Comparison of ENCODE assay signal across 8 cellular contexts in the genomic region with DNA sequence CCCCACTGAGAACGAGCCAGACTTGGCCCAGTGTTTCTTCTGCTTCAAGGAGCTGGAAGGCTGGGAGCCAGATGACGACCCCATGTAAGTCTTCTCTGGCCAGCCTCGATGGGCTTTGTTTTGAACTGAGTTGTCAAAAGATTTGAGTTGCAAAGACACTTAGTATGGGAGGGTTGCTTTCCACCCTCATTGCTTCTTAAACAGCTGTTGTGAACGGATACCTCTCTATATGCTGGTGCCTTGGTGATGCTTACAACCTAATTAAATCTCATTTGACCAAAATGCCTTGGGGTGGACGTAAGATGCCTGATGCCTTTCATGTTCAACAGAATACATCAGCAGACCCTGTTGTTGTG. TPM values are rescaled to one million over a fixed set of nuclear protein-coding genes. Genes with fewer than 3 reads are reported as not detected.
A peak's percentile ranks its signal among the peaks of the same experiment; 100 is the strongest.
DNase-seq lines count a peak whose midpoint lies in the region; ATAC-seq and TF ChIP-seq lines count a peak whose summit lies in the region.

No MANE protein-coding gene starts in this region.

- no peaks in the 10 kb centered on the region for H3K9me3 ChIP-seq in CD4-positive, CD25-positive, alpha-beta regulatory T cell (ENCODE audit: control insufficient read depth in 2 of 2, low read length in 2 of 2)
- H3K9me3 ChIP-seq in Loucy (ENCODE audit: insufficient read depth, low read depth, low read length) (no peaks in the 10 kb centered on the region), colonic mucosa (no peaks in the 10 kb centered on the region)

- H3K27me3 Mint-ChIP-seq in CD4-positive, CD25-positive, alpha-beta regulatory T cell: no peaks in the 10 kb centered on the region
- H3K27me3 Mint-ChIP-seq in natural killer cell (ENCODE audit: low read depth in 2 of 2): no peaks in the 10 kb centered on the region

- peak overlapping the region; percentile 23 for H3K27ac ChIP-seq in CD4-positive, CD25-positive, alpha-beta regulatory T cell (ENCODE audit: insufficient read depth, low read length, poor library complexity, severe bottlenecking)
- no peak overlapping the region for H3K27ac ChIP-seq in colonic mucosa

- H3K4me3 ChIP-seq in CD4-positive, CD25-positive, alpha-beta regulatory T cell (ENCODE audit: low read depth, low read length): no peak overlapping the region
- peak overlapping the region; percentile 74 for H3K4me3 ChIP-seq in Loucy (ENCODE audit: low read length, poor library complexity, severe bottlenecking)
- peak overlapping the region; percentile 69 for H3K4me3 ChIP-seq in colonic mucosa

- no peak for ATAC-seq in CD4-positive, CD25-positive, alpha-beta regulatory T cell (ENCODE audit: low read depth in 2 of 2)
- no peak for ATAC-seq in natural killer cell

- no peak overlapping the region for H2AFZ ChIP-seq in Loucy (ENCODE audit: low read length)

- peaks cover 5% of the 10 kb centered on the region for H4K20me1 ChIP-seq in Loucy (ENCODE audit: insufficient read depth, low read length, poor library complexity, severe bottlenecking)

- H3K27me3 ChIP-seq in CD4-positive, CD25-positive, alpha-beta regulatory T cell (ENCODE audit: control insufficient read depth, insufficient read depth, low read length): no peaks in the 10 kb centered on the region
- H3K27me3 ChIP-seq in Loucy (ENCODE audit: insufficient read depth, low read length, poor library complexity, severe bottlenecking): no peaks in the 10 kb centered on the region
- no peaks in the 10 kb centered on the region for H3K27me3 ChIP-seq in colonic mucosa

- H3K79me2 ChIP-seq in Loucy (ENCODE audit: insufficient read depth, low read length): peaks cover 52% of the 10 kb centered on the region

- H3K36me3 ChIP-seq in CD4-positive, CD25-positive, alpha-beta regulatory T cell (ENCODE audit: control insufficient read depth, insufficient read depth, low read length): no peaks in the 10 kb centered on the region
- peaks cover 15% of the 10 kb centered on the region; the same call in 1 of the 2 replicates for H3K36me3 ChIP-seq in Loucy (ENCODE audit: insufficient read depth, low read length)
- H3K36me3 ChIP-seq in colonic mucosa: no peaks in the 10 kb centered on the region

- H3K4me1 Mint-ChIP-seq in CD4-positive, CD25-positive, alpha-beta regulatory T cell: peaks cover 0 to 14% (median 2%) of the 10 kb centered on the region in 4 donors
- peaks cover 0 to 9% of the 10 kb centered on the region in 2 donors for H3K4me1 Mint-ChIP-seq in natural killer cell

- peaks cover 6% of the 10 kb centered on the region for H3K4me1 ChIP-seq in CD4-positive, CD25-positive, alpha-beta regulatory T cell (ENCODE audit: control insufficient read depth, insufficient read depth, low read length, poor library complexity, severe bottlenecking)
- H3K4me1 ChIP-seq in Loucy (ENCODE audit: insufficient read depth, low read length, poor library complexity, severe bottlenecking) (peaks cover 15% of the 10 kb centered on the region), colonic mucosa (peaks cover 10% of the 10 kb centered on the region)

- H3K27ac Mint-ChIP-seq in CD4-positive, CD25-positive, alpha-beta regulatory T cell: no peak overlapping the region
- H3K27ac Mint-ChIP-seq in natural killer cell: no peak overlapping the region

- intact Hi-C loops in colonic mucosa (cut with DNase I): no loop called here
- intact Hi-C loops in natural killer cell (cut with micrococcal nuclease): loop anchor here (1.0 kb wide), 2 partner anchors 40 to 74 kb away; no protein-coding TSS in a partner anchor

- TF ChIP-seq CTCF in Loucy (conservative IDR thresholded peaks at IDR 0.05; ENCODE audit: low read length): no peak
- no peak for TF ChIP-seq CTCF in colonic mucosa (IDR thresholded peaks at IDR 0.05)
- TF ChIP-seq CTCF in natural killer cell (IDR thresholded peaks at IDR 0.05): no peak

- no peaks in the 10 kb centered on the region for H3K36me3 Mint-ChIP-seq in CD4-positive, CD25-positive, alpha-beta regulatory T cell
- no peaks in the 10 kb centered on the region for H3K36me3 Mint-ChIP-seq in natural killer cell

- peak overlapping the region; percentile 99 for H3K4me2 ChIP-seq in Loucy (ENCODE audit: low read depth, low read length, poor library complexity, severe bottlenecking)

- H3K4me3 Mint-ChIP-seq in CD4-positive, CD25-positive, alpha-beta regulatory T cell: peak overlapping the region; percentile 75 to 94 (median 82)
- H3K4me3 Mint-ChIP-seq in natural killer cell: peak overlapping the region; percentile 76

- no peaks in the 10 kb centered on the region for H3K9me3 Mint-ChIP-seq in CD4-positive, CD25-positive, alpha-beta regulatory T cell
- H3K9me3 Mint-ChIP-seq in natural killer cell: no peaks in the 10 kb centered on the region

- H3K9me2 ChIP-seq in Loucy (replicated peaks; ENCODE audit: low read depth, low read length): no peaks in the 10 kb centered on the region

- no peaks in the 10 kb centered on the region for H3F3A ChIP-seq in Loucy (ENCODE audit: low read depth)

- H3K9ac ChIP-seq in Loucy (ENCODE audit: low read depth, low read length, poor library complexity, severe bottlenecking) (peak overlapping the region; percentile 97), colonic mucosa (ENCODE audit: low read depth in 2 of 2, low read length in 2 of 2) (peak overlapping the region; percentile 14 to 44)

- peak in 1 of 3 donors; percentile 23 for DNase-seq in CD4-positive, CD25-positive, alpha-beta regulatory T cell
- no peak for DNase-seq in colonic mucosa
- no peak for DNase-seq in natural killer cell
- no peak for DNase-seq in GM03348 (ENCODE audit: low spot score)
- DNase-seq in kidney glomerular epithelial cell (lab: John Stamatoyannopoulos, UW): no peak
- DNase-seq in NCI-H1930 (lab: John Stamatoyannopoulos, UW): no peak
- DNase-seq in DMS153 (lab: John Stamatoyannopoulos, UW): no peak

RNA-seq across cellular contexts. Expression of a gene that starts 0.6 kb away (rescaled TPM):
- 2.7 TPM for total RNA-seq in CD4-positive, CD25-positive, alpha-beta regulatory T cell
- polyA plus RNA-seq in CD4-positive, CD25-positive, alpha-beta regulatory T cell: 10 to 100 TPM in 1 of 4 donors, 1 to 10 TPM in 3; 2.8 to 11.5 (median 7.5) TPM
- total RNA-seq in colonic mucosa: 10 to 100 TPM; 15.2 to 77.1 TPM
- total RNA-seq in natural killer cell: 1 to 10 TPM in 2 of 3 donors, under 1 TPM in 1; 0.73 to 1.9 (median 1.2) TPM

RNA-seq across cellular contexts. Expression of a gene that starts 16.7 kb away (rescaled TPM):
- total RNA-seq in CD4-positive, CD25-positive, alpha-beta regulatory T cell: not detected
- polyA plus RNA-seq in CD4-positive, CD25-positive, alpha-beta regulatory T cell: not detected
- total RNA-seq in colonic mucosa (not detected), natural killer cell (not detected)

RNA-seq across cellular contexts. Expression of a gene that starts 27.5 kb away (rescaled TPM):
- total RNA-seq in CD4-positive, CD25-positive, alpha-beta regulatory T cell: 3.5 TPM
- polyA plus RNA-seq in CD4-positive, CD25-positive, alpha-beta regulatory T cell: 1 to 10 TPM; 1.8 to 5.5 (median 2.6) TPM
- total RNA-seq in colonic mucosa (10 to 100 TPM; 30.6 to 33.3 TPM), natural killer cell (1 to 10 TPM; 2.2 to 4.1 (median 2.3) TPM)

RNA-seq across cellular contexts. Expression of a gene that starts 27.8 kb away (rescaled TPM):
- total RNA-seq in CD4-positive, CD25-positive, alpha-beta regulatory T cell: 3.2 TPM
- 10 to 100 TPM; 12.4 to 33.8 (median 15.0) TPM for polyA plus RNA-seq in CD4-positive, CD25-positive, alpha-beta regulatory T cell
- total RNA-seq in colonic mucosa: 100 to 1,000 TPM in 1 of 2 donors, 10 to 100 TPM in 1; 37.7 to 135 TPM
- 1 to 10 TPM; 2.1 to 5.1 (median 3.9) TPM for total RNA-seq in natural killer cell

RNA-seq across cellular contexts. Expression of a gene that starts 46.3 kb away (rescaled TPM):
- total RNA-seq in CD4-positive, CD25-positive, alpha-beta regulatory T cell: 58.5 TPM
- polyA plus RNA-seq in CD4-positive, CD25-positive, alpha-beta regulatory T cell: 100 to 1,000 TPM; 156 to 180 (median 170) TPM
- total RNA-seq in colonic mucosa (100 to 1,000 TPM; 256 to 395 TPM), natural killer cell (10 to 100 TPM; 41.2 to 62.1 (median 43.5) TPM)
